12 cellular contexts compared by ENCODE assay signal in the genomic region with DNA sequence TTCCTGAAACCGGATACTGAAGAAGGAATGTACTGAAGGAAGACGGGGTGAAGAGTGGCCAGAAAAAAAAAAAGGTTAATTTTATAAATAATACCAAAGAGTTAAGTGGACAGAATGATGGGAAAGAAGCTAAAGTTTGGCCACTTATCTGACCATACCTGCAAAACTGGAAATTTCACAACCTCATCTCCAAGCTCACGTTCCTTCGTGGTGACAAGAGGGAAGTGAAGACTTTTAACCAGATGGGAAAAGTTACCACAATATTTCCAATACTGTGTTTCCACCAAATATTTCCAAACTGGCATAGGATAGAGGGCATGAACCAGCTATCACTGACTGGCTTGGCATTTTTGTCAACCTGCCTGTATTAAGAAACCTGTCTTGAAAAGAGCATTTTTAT. TPM values are rescaled to one million over a fixed set of nuclear protein-coding genes. Genes with fewer than 3 reads are reported as not detected.
DNase-seq lines count a peak whose midpoint lies in the region; ATAC-seq, FAIRE-seq and TF ChIP-seq lines count a peak whose summit lies in the region.
"Had no signal": no experiment of that assay in that cellular context is flagged by ENCODE, and none has a peak within 500 bp of the region (broad histone marks: within the 10 kb centered on the region; RNA-seq: fewer than 3 reads in every experiment).

No MANE protein-coding gene starts in this region.

- H3K4me2 ChIP-seq in PC-9 (peak overlapping the region; percentile 80), fibroblast of lung (ENCODE audit: extremely low read depth, insufficient read depth, low read length) (peak overlapping the region; percentile 98), HepG2 (ENCODE audit: low read depth, low read length) (no peak overlapping the region)

- H3K27ac Mint-ChIP-seq in activated T-cell treated with anti-CD3 and anti-CD28 coated beads, Interleukin-2, amount 50 U/mL, for 72 hours, result peak overlapping the region; percentile 98
- no peak overlapping the region for H3K27ac Mint-ChIP-seq in activated CD4-positive, alpha-beta T cell treated with anti-CD3 and anti-CD28 coated beads, Interleukin-2, amount 10 ng/mL, durations not matched to agents 24 days and 14 days

- H3K27me3 ChIP-seq in PC-9 (ENCODE audit: insufficient read depth, low read depth), result no peaks in the 10 kb centered on the region
- H3K27me3 ChIP-seq in fibroblast of lung (ENCODE audit: control insufficient read depth, insufficient read depth, low read length), result no peaks in the 10 kb centered on the region
- H3K27me3 ChIP-seq in thoracic aorta (replicated peaks; ENCODE audit: insufficient read depth), result no peaks in the 10 kb centered on the region
- no peaks in the 10 kb centered on the region for H3K27me3 ChIP-seq in HepG2 (ENCODE audit: control insufficient read depth in 1 of 2, insufficient read depth in 2 of 2, low read length in 2 of 2)
- H3K27me3 ChIP-seq: testis had no signal

- H3K27me3 Mint-ChIP-seq in activated T-cell treated with anti-CD3 and anti-CD28 coated beads, Interleukin-2, amount 50 U/mL, for 72 hours (ENCODE audit: low read depth), result no peaks in the 10 kb centered on the region
- H3K27me3 Mint-ChIP-seq in activated CD4-positive, alpha-beta T cell treated with anti-CD3 and anti-CD28 coated beads, Interleukin-2, amount 10 ng/mL, durations not matched to agents 24 days and 14 days, result peaks cover 4% of the 10 kb centered on the region
- H3K27me3 Mint-ChIP-seq: naive thymus-derived CD8-positive, alpha-beta T cell had no signal

- H2AFZ ChIP-seq in PC-9 (no peak overlapping the region), fibroblast of lung (ENCODE audit: low read length) (no peak overlapping the region), HepG2 (ENCODE audit: low read length) (no peak overlapping the region)

- H3K4me1 ChIP-seq in PC-9 (replicated peaks; ENCODE audit: insufficient read depth) (peaks cover 85% of the 10 kb centered on the region), fibroblast of lung (ENCODE audit: control insufficient read depth, extremely low read depth, insufficient read depth, low read length) (peaks cover 32% of the 10 kb centered on the region), thoracic aorta (ENCODE audit: control insufficient read depth in 1 of 2, low read depth in 2 of 2) (peaks cover 40 to 67% of the 10 kb centered on the region in 2 donors), HepG2 (ENCODE audit: insufficient read depth, low read length) (no peaks in the 10 kb centered on the region)

- no peaks in the 10 kb centered on the region for H4K20me1 ChIP-seq in PC-9 (ENCODE audit: insufficient read depth)
- H4K20me1 ChIP-seq in fibroblast of lung (ENCODE audit: control insufficient read depth, extremely low read depth, insufficient read depth, low read length), result no peaks in the 10 kb centered on the region
- no peaks in the 10 kb centered on the region for H4K20me1 ChIP-seq in HepG2 (ENCODE audit: insufficient read depth, low read length)

- H3K9me3 ChIP-seq in PC-9 (ENCODE audit: insufficient read depth, low read depth), result no peaks in the 10 kb centered on the region
- H3K9me3 ChIP-seq in fibroblast of lung (ENCODE audit: control insufficient read depth, insufficient read depth, low read depth, low read length), result no peaks in the 10 kb centered on the region
- no peaks in the 10 kb centered on the region for H3K9me3 ChIP-seq in thoracic aorta
- no peaks in the 10 kb centered on the region for H3K9me3 ChIP-seq in HepG2 (ENCODE audit: low read length)
- H3K9me3 ChIP-seq: testis had no signal

- no peak overlapping the region for H3K9ac ChIP-seq in fibroblast of lung (ENCODE audit: insufficient read depth, low read length)
- no peak overlapping the region for H3K9ac ChIP-seq in HepG2 (ENCODE audit: insufficient read depth, low read depth, low read length)

- TF ChIP-seq RAD21 in HepG2 (CRISPR knock-in tag; IDR thresholded peaks at IDR 0.05), result no peak

- BruUV-seq in PC-9 (replicated peaks; lab: Mats Ljungman, UMichigan) (no TSS peak), HepG2 (replicated peaks; lab: Mats Ljungman, UMichigan) (no TSS peak)

- TF ChIP-seq EP300 in HepG2 (IDR thresholded peaks at IDR 0.05; ENCODE audit: low read depth in 2 of 2, low read length in 2 of 2) (no peak), HepG2 (CRISPR knock-in tag; IDR thresholded peaks at IDR 0.05; ENCODE audit: borderline replicate concordance) (no peak)

- H3K36me3 ChIP-seq in PC-9 (ENCODE audit: low read depth) (no peaks in the 10 kb centered on the region), fibroblast of lung (ENCODE audit: control insufficient read depth, insufficient read depth, low read length) (no peaks in the 10 kb centered on the region), thoracic aorta (no peaks in the 10 kb centered on the region), HepG2 (replicated peaks in 1 of 2; ENCODE audit: control insufficient read depth in 1 of 2, insufficient read depth in 2 of 2, low read length in 2 of 2) (no peaks in the 10 kb centered on the region)

- no peak for TF ChIP-seq CTCF in PC-9 (conservative IDR thresholded peaks at IDR 0.05)
- TF ChIP-seq CTCF in fibroblast of lung (conservative IDR thresholded peaks at IDR 0.05 in 1 of 2, IDR thresholded peaks at IDR 0.05 in 1 of 2; ENCODE audit: low read depth in 1 of 2, low read length in 2 of 2), result no peak
- TF ChIP-seq CTCF in thoracic aorta (IDR thresholded peaks at IDR 0.05), result no peak
- no peak for TF ChIP-seq CTCF in HepG2 (CRISPR knock-in tag; IDR thresholded peaks at IDR 0.05)

- peaks cover 3 to 6% of the 10 kb centered on the region in 2 donors for H3K36me3 Mint-ChIP-seq in activated T-cell treated with anti-CD3 and anti-CD28 coated beads, Interleukin-2, amount 50 U/mL, for 72 hours (ENCODE audit: insufficient read depth in 2 of 2)
- no peaks in the 10 kb centered on the region for H3K36me3 Mint-ChIP-seq in activated CD4-positive, alpha-beta T cell treated with anti-CD3 and anti-CD28 coated beads, Interleukin-2, amount 10 ng/mL, durations not matched to agents 24 days and 14 days (ENCODE audit: low read depth)
- H3K36me3 Mint-ChIP-seq: naive thymus-derived CD8-positive, alpha-beta T cell had no signal

- H3F3A ChIP-seq in PC-9 (ENCODE audit: insufficient read depth, low read depth), result peaks cover 53% of the 10 kb centered on the region

- intact Hi-C loops in PC-9 (cut with micrococcal nuclease; ENCODE audit: unreplicated experiment), result loop anchor here (1.0 to 2.0 kb wide), 5 partner anchors 40 to 155 kb away; no protein-coding TSS in a partner anchor
- intact Hi-C loops in HepG2 (cut with micrococcal nuclease; ENCODE audit: unreplicated experiment), result no loop called here
- intact Hi-C loops in activated CD4-positive, alpha-beta T cell treated with anti-CD3 and anti-CD28 coated beads, Interleukin-2, amount 10 ng/mL, durations not matched to agents 24 days and 14 days (cut with micrococcal nuclease), result loop anchor here (5.0 to 10.0 kb wide), 4 partner anchors 35 to 540 kb away; a partner anchor contains a TSS

- H3K9me3 Mint-ChIP-seq in activated T-cell treated with anti-CD3 and anti-CD28 coated beads, Interleukin-2, amount 50 U/mL, for 72 hours, result no peaks in the 10 kb centered on the region
- no peaks in the 10 kb centered on the region for H3K9me3 Mint-ChIP-seq in activated CD4-positive, alpha-beta T cell treated with anti-CD3 and anti-CD28 coated beads, Interleukin-2, amount 10 ng/mL, durations not matched to agents 24 days and 14 days
- H3K9me3 Mint-ChIP-seq: naive thymus-derived CD8-positive, alpha-beta T cell had no signal

- no peaks in the 10 kb centered on the region for H3K9me2 ChIP-seq in PC-9 (ENCODE audit: insufficient read depth)

- CTCF ChIA-PET in PC-9 (lab: Charles Lee), result interaction anchor here (0.6 kb wide), 1 partner anchor 155 kb away, joined by 6 read pairs; no protein-coding TSS in a partner anchor
- CTCF ChIA-PET in HepG2 (lab: Yijun Ruan, JAX; ENCODE audit: low intra/inter-chr PET ratio, low total read pairs), result no interaction called here

- H3K4me3 ChIP-seq in PC-9 (peak overlapping the region; percentile 37; the same call in 1 of the 2 replicates), fibroblast of lung (replicated peaks in 1 of 4; ENCODE audit: control extremely low read depth in 1 of 4, insufficient read depth in 1 of 4, low read depth in 3 of 4, low read length in 4 of 4) (no peak overlapping the region), thoracic aorta (peak overlapping the region; percentile 46), HepG2 (replicated peaks in 1 of 3; ENCODE audit: insufficient read depth in 1 of 3, low read depth in 2 of 3, low read length in 3 of 3) (no peak overlapping the region)
- H3K4me3 ChIP-seq: testis had no signal

- in situ Hi-C loops in HepG2 (cut with HindIII; ENCODE audit: extremely low pct_ligation_motif_present, low pct_unique_long_range_greater_than_20kb), result no loop called here

- ATAC-seq in activated T-cell treated with anti-CD3 and anti-CD28 coated beads, Interleukin-2, amount 50 U/mL, for 72 hours (replicated peaks in 1 of 2), result no peak
- no peak for ATAC-seq in thoracic aorta (ENCODE audit: insufficient number of reproducible peaks, low FRiP score, low read depth)
- ATAC-seq in GM18861 (IDR thresholded peaks at IDR 0.05; ENCODE audit: unreplicated experiment), result no peak
- no peak for ATAC-seq in HepG2
- ATAC-seq: naive thymus-derived CD8-positive, alpha-beta T cell had no signal

- POLR2A ChIA-PET in PC-9 (lab: Charles Lee; ENCODE audit: unreplicated experiment) (interaction anchor here (0.5 to 1.1 kb wide), 8 partner anchors 50 to 275 kb away, joined by 3 to 11 read pairs (median 4); a partner anchor contains a TSS), HepG2 (lab: Yijun Ruan, JAX) (no interaction called here)

- 35% methylated on average over 4 of the region's 4 CpGs for WGBS in HepG2 (ENCODE audit: low lambda C conversion rate)

- H3K27ac ChIP-seq in PC-9 (peak overlapping the region; percentile 99), fibroblast of lung (ENCODE audit: insufficient read depth, low read length) (peak overlapping the region; percentile 74), thoracic aorta (peak overlapping the region; percentile 61 to 67), HepG2 (ENCODE audit: extremely low read length, insufficient read depth, low read length) (no peak overlapping the region)

- DNase-seq in activated T-cell treated with anti-CD3 and anti-CD28 coated beads, Interleukin-2, amount 50 U/mL, for 72 hours, result no peak
- no peak for DNase-seq in activated T-cell treated with anti-CD3 and anti-CD28 coated beads, Interleukin-2, amount 50 U/mL, for 48 hours
- DNase-seq in PC-9, result peak; percentile 44 to 90
- no peak for DNase-seq in fibroblast of lung (ENCODE audit: low read depth in 2 of 2)
- DNase-seq in thoracic aorta (ENCODE audit: low spot score), result no peak
- DNase-seq in HepG2 (ENCODE audit: low spot score), result no peak
- no peak for DNase-seq in activated CD4-positive, alpha-beta T cell treated with anti-CD3 and anti-CD28 coated beads, Interleukin-2, amount 10 ng/mL, durations not matched to agents 24 days and 14 days
- DNase-seq: kidney glomerular epithelial cell; naive thymus-derived CD8-positive, alpha-beta T cell; NCI-H2029 treated with DMSO at 0.1 percent for 48 hours; testis had no signal

- H3K4me1 Mint-ChIP-seq in activated T-cell treated with anti-CD3 and anti-CD28 coated beads, Interleukin-2, amount 50 U/mL, for 72 hours (ENCODE audit: low read depth), result peaks cover 84% of the 10 kb centered on the region
- peaks cover 66% of the 10 kb centered on the region for H3K4me1 Mint-ChIP-seq in activated CD4-positive, alpha-beta T cell treated with anti-CD3 and anti-CD28 coated beads, Interleukin-2, amount 10 ng/mL, durations not matched to agents 24 days and 14 days

- peak overlapping the region; percentile 20 to 92 for H3K4me3 Mint-ChIP-seq in activated T-cell treated with anti-CD3 and anti-CD28 coated beads, Interleukin-2, amount 50 U/mL, for 72 hours
- no peak overlapping the region for H3K4me3 Mint-ChIP-seq in activated CD4-positive, alpha-beta T cell treated with anti-CD3 and anti-CD28 coated beads, Interleukin-2, amount 10 ng/mL, durations not matched to agents 24 days and 14 days

- no peak for FAIRE-seq in HepG2 (lab: Jason Lieb, UNC)

- no peak for TF ChIP-seq POLR2A in HepG2 (IDR thresholded peaks at IDR 0.05; ENCODE audit: insufficient read depth in 1 of 2, low read depth in 2 of 2, low read length in 2 of 2)

- H3K79me2 ChIP-seq in PC-9 (ENCODE audit: low read depth) (peaks cover 89% of the 10 kb centered on the region), fibroblast of lung (ENCODE audit: control insufficient read depth, insufficient read depth, low read length) (no peaks in the 10 kb centered on the region), HepG2 (ENCODE audit: insufficient read depth, low read length) (no peaks in the 10 kb centered on the region)

RNA-seq across cellular contexts. Expression of a gene that starts 56.4 kb away (rescaled TPM):
- total RNA-seq in activated T-cell treated with anti-CD3 and anti-CD28 coated beads, Interleukin-2, amount 50 U/mL, for 72 hours, result 1 to 10 TPM; 5.3 to 5.5 TPM
- total RNA-seq in PC-9 (2021), result 10.5 and 15.2 TPM in 2 replicates
- 2.0 and 2.1 TPM in 2 replicates for total RNA-seq in fibroblast of lung
- 2.6 and 2.8 TPM in 2 replicates for polyA plus RNA-seq in fibroblast of lung
- 1.2 and 1.9 TPM in 2 replicates for polyA plus RNA-seq in fibroblast of lung (2012)
- polyA minus RNA-seq in fibroblast of lung (ENCODE audit: low replicate concordance), result 1.3 and 3.6 TPM in 2 replicates
- 10 to 100 TPM in 1 of 2 donors, 1 to 10 TPM in 1; 7.3 to 14.1 TPM for total RNA-seq in thoracic aorta
- total RNA-seq in HepG2 (2016; rRNA removed; fragmentation: Illumina TruSeq; extraction: Trizol), result 0.13 TPM in 1 of 2 replicates, not detected in the other
- under 0.01 TPM in 1 of 2 replicates, not detected in the other for total RNA-seq in HepG2 (2016; cell fraction: cytosol; rRNA removed; fragmentation: Illumina TruSeq; extraction: Trizol; ENCODE audit: low read depth)
- total RNA-seq in HepG2 (2016; cell fraction: insoluble cytoplasmic fraction; rRNA removed; fragmentation: Illumina TruSeq; extraction: Trizol), result 0.09 TPM in 1 of 2 replicates, not detected in the other
- not detected in 2 replicates for total RNA-seq in HepG2 (2016; cell fraction: membrane; rRNA removed; fragmentation: Illumina TruSeq; extraction: Trizol)
- total RNA-seq in HepG2 (2016; cell fraction: nucleus; rRNA removed; fragmentation: Illumina TruSeq; extraction: Trizol), result not detected in 2 replicates
- polyA plus RNA-seq in HepG2 (2011; rRNA removed), result 0.04 and 0.05 TPM in 2 replicates
- 0.07 and 0.08 TPM in 2 replicates for polyA plus RNA-seq in HepG2 (2011; cell fraction: cytosol; rRNA removed)
- polyA plus RNA-seq in HepG2 (2011; cell fraction: nucleus; rRNA removed), result 0.07 and 0.08 TPM in 2 replicates
- 0.25 and 0.36 TPM in 2 replicates for polyA plus RNA-seq in HepG2 (2012)
- polyA plus RNA-seq in HepG2 (2016; cell fraction: cytosol; fragmentation: Illumina TruSeq; extraction: Trizol; ENCODE audit: low read depth), result not detected in 2 replicates
- polyA plus RNA-seq in HepG2 (2016; cell fraction: insoluble cytoplasmic fraction; fragmentation: Illumina TruSeq; extraction: Trizol; ENCODE audit: low read depth), result 0.04 TPM in 1 of 2 replicates, not detected in the other
- not detected in 2 replicates for polyA plus RNA-seq in HepG2 (2016; cell fraction: membrane; fragmentation: Illumina TruSeq; extraction: Trizol; ENCODE audit: low read depth)
- polyA plus RNA-seq in HepG2 (2016; cell fraction: nucleus; fragmentation: Illumina TruSeq; extraction: Trizol; ENCODE audit: insufficient read depth, low read depth), result not detected in 2 replicates
- polyA minus RNA-seq in HepG2 (2011; rRNA and poly(A)+ RNA removed; ENCODE audit: low replicate concordance), result 0.04 and 2.7 TPM in 2 replicates
- 0.30 TPM in 1 of 2 replicates, not detected in the other for polyA minus RNA-seq in HepG2 (2011; cell fraction: cytosol; rRNA and poly(A)+ RNA removed)
- polyA minus RNA-seq in HepG2 (2011; cell fraction: nucleus; rRNA and poly(A)+ RNA removed), result 0.50 and 0.52 TPM in 2 replicates
- 0.52 and 0.54 TPM in 2 replicates for total RNA-seq in activated CD4-positive, alpha-beta T cell treated with anti-CD3 and anti-CD28 coated beads, Interleukin-2, amount 10 ng/mL, durations not matched to agents 24 days and 14 days

Comparison
In these comparisons a context has a peak if more than half of its experiments do, and no peak if none do; other contexts are left out.
1. DNase-seq: peak in PC-9 (2 of 2); none in activated T-cell treated with anti-CD3 and anti-CD28 coated beads, Interleukin-2, amount 50 U/mL, for 72 hours (0 of 2), activated T-cell treated with anti-CD3 and anti-CD28 coated beads, Interleukin-2, amount 50 U/mL, for 48 hours (0 of 2), fibroblast of lung (0 of 2), thoracic aorta (single experiment), HepG2 (single experiment) and activated CD4-positive, alpha-beta T cell treated with anti-CD3 and anti-CD28 coated beads, Interleukin-2, amount 10 ng/mL, durations not matched to agents 24 days and 14 days (single experiment).
2. H3K4me3 ChIP-seq: peak in PC-9 (single experiment) and thoracic aorta (single experiment); none in fibroblast of lung (0 of 4) and HepG2 (0 of 3).